ENCODE assay signal across 21 cellular contexts in the genomic region with DNA sequence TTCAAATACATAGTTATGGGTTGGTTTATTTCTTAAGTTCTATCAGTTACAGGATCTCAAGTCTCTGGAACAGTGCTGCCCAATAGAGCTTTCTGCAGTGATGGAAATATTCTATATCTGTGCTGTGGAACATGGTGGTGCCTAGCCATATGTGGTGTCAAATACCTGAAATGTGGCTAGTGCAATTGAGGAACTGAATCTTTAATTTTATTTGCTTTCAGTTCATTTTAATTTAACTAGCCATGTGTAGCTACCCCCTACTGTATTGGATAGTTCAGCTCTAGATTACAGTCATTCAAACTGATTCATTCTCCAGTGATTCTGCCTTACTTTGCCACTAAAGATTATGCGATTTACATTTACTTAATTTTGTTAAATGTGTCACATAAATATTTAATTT.
DNase-seq lines count a peak whose midpoint lies in the region; ATAC-seq lines count a peak whose summit lies in the region.
"Had no signal": no experiment of that assay in that cellular context is flagged by ENCODE, and none has a peak within 500 bp of the region (broad histone marks: within the 10 kb centered on the region; RNA-seq: fewer than 3 reads in every experiment).

No MANE protein-coding gene starts in this region.

- no peak overlapping the region for H3K27ac Mint-ChIP-seq in stimulated activated naive B cell treated with anti-CD40 and anti-IgM and Interleukin-4, amounts not matched to agents 10 μg/mL and 1 μg/mL and 100 μg/mL, for 72 hours
- H3K27ac Mint-ChIP-seq: activated CD4-positive, alpha-beta T cell treated with anti-CD3 and anti-CD28 coated beads, Interleukin-2, amount 10 ng/mL, durations not matched to agents 24 days and 14 days; activated naive CD8-positive, alpha-beta T cell treated with anti-CD3 and anti-CD28 coated beads for 36 hours; activated T-cell treated with anti-CD3 and anti-CD28 coated beads, Interleukin-2, amount 50 U/mL, for 24 hours; GM23338; mesothelial cell of epicardium had no signal

- peaks cover 8 to 20% of the 10 kb centered on the region in 2 donors for H3K36me3 Mint-ChIP-seq in stimulated activated naive B cell treated with anti-CD40 and anti-IgM and Interleukin-4, amounts not matched to agents 10 μg/mL and 1 μg/mL and 100 μg/mL, for 72 hours
- H3K36me3 Mint-ChIP-seq: mesothelial cell of epicardium had no signal

- peaks cover 0 to 5% of the 10 kb centered on the region in 2 donors for H3K9me3 Mint-ChIP-seq in stimulated activated naive B cell treated with anti-CD40 and anti-IgM and Interleukin-4, amounts not matched to agents 10 μg/mL and 1 μg/mL and 100 μg/mL, for 72 hours
- H3K9me3 Mint-ChIP-seq: activated CD4-positive, alpha-beta T cell treated with anti-CD3 and anti-CD28 coated beads, Interleukin-2, amount 10 ng/mL, durations not matched to agents 24 days and 14 days; activated naive CD8-positive, alpha-beta T cell treated with anti-CD3 and anti-CD28 coated beads for 36 hours; activated T-cell treated with anti-CD3 and anti-CD28 coated beads, Interleukin-2, amount 50 U/mL, for 24 hours; GM23338; mesothelial cell of epicardium had no signal

- DNase-seq in stimulated activated naive B cell treated with anti-CD40 and anti-IgM and Interleukin-4, amounts not matched to agents 10 μg/mL and 1 μg/mL and 100 μg/mL, for 72 hours: no peak
- DNase-seq in inferior parietal cortex (ENCODE audit: extremely low spot score): no peak
- DNase-seq in activated naive CD4-positive, alpha-beta T cell treated with Interleukin-2 at 50 U/mL for 16 hours: no peak
- no peak for DNase-seq in T-helper 9 cell
- DNase-seq: activated CD4-positive, alpha-beta T cell treated with anti-CD3 and anti-CD28 coated beads, Interleukin-2, amount 10 ng/mL, durations not matched to agents 24 days and 14 days; activated naive CD8-positive, alpha-beta T cell treated with anti-CD3 and anti-CD28 coated beads for 36 hours; activated T-cell treated with anti-CD3 and anti-CD28 coated beads, Interleukin-2, amount 50 U/mL, for 24 hours; BE2C; dermis blood vessel endothelial cell; heart left ventricle; NCI-H446; right cardiac atrium; SJCRH30; stimulated activated CD4-positive, alpha-beta T cell treated with anti-CD3 and anti-CD28 coated beads, Interleukin-1b, Interleukin-23, amount 100 ng/mL, for 48 hours; T1000 had no signal

- H3K4me1 Mint-ChIP-seq in stimulated activated naive B cell treated with anti-CD40 and anti-IgM and Interleukin-4, amounts not matched to agents 10 μg/mL and 1 μg/mL and 100 μg/mL, for 72 hours: peaks cover 13 to 18% of the 10 kb centered on the region in 2 donors
- H3K4me1 Mint-ChIP-seq: activated CD4-positive, alpha-beta T cell treated with anti-CD3 and anti-CD28 coated beads, Interleukin-2, amount 10 ng/mL, durations not matched to agents 24 days and 14 days; activated naive CD8-positive, alpha-beta T cell treated with anti-CD3 and anti-CD28 coated beads for 36 hours had no signal

- H3K4me3 Mint-ChIP-seq in stimulated activated naive B cell treated with anti-CD40 and anti-IgM and Interleukin-4, amounts not matched to agents 10 μg/mL and 1 μg/mL and 100 μg/mL, for 72 hours: no peak overlapping the region
- H3K4me3 Mint-ChIP-seq: activated CD4-positive, alpha-beta T cell treated with anti-CD3 and anti-CD28 coated beads, Interleukin-2, amount 10 ng/mL, durations not matched to agents 24 days and 14 days; activated naive CD8-positive, alpha-beta T cell treated with anti-CD3 and anti-CD28 coated beads for 36 hours; activated T-cell treated with anti-CD3 and anti-CD28 coated beads, Interleukin-2, amount 50 U/mL, for 24 hours; GM23338; mesothelial cell of epicardium had no signal

- ATAC-seq in GM18870 (IDR thresholded peaks at IDR 0.05; ENCODE audit: unreplicated experiment) (peak; percentile 72), HG02623 (IDR thresholded peaks at IDR 0.05; ENCODE audit: unreplicated experiment) (peak; percentile 70), HG03432 (IDR thresholded peaks at IDR 0.05; ENCODE audit: unreplicated experiment) (peak; percentile 75)
- ATAC-seq in stimulated activated naive B cell treated with anti-CD40 and anti-IgM and Interleukin-4, amounts not matched to agents 10 μg/mL and 1 μg/mL and 100 μg/mL, for 72 hours (replicated peaks): peak; percentile 100
- ATAC-seq: esophagus mucosa, GM23338, heart left ventricle, right cardiac atrium had no signal

- H3K27me3 Mint-ChIP-seq in stimulated activated naive B cell treated with anti-CD40 and anti-IgM and Interleukin-4, amounts not matched to agents 10 μg/mL and 1 μg/mL and 100 μg/mL, for 72 hours: no peaks in the 10 kb centered on the region
- H3K27me3 Mint-ChIP-seq: activated CD4-positive, alpha-beta T cell treated with anti-CD3 and anti-CD28 coated beads, Interleukin-2, amount 10 ng/mL, durations not matched to agents 24 days and 14 days; activated naive CD8-positive, alpha-beta T cell treated with anti-CD3 and anti-CD28 coated beads for 36 hours; activated T-cell treated with anti-CD3 and anti-CD28 coated beads, Interleukin-2, amount 50 U/mL, for 24 hours had no signal
